ENCODE assay signal across 8 cellular contexts in the genomic region with DNA sequence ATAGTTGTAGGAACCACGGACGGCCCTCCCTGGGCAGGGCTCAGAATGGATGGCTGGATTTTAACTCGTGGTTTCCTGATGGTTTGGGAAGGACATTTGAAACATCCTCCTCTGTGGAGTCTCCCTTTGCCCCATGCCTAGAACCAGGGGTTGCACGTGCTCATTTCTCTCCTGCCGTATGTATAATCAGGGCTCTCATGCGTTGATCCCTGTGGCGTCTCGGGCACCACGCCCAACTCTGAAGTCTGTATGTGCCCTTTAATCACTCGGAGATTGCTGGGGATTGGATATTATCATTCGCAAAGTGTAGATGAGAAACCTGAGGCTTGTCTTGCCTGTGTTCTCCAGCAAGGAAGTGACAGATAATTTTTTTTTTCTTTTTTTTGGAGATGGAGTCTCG.
A peak's percentile ranks its signal among the peaks of the same experiment; 100 is the strongest.
DNase-seq lines count a peak whose midpoint lies in the region; ATAC-seq and TF ChIP-seq lines count a peak whose summit lies in the region.

No MANE protein-coding gene starts in this region.

- no peak for TF ChIP-seq POLR2A in suprapubic skin (IDR thresholded peaks at IDR 0.05)

- DNase-seq in activated T-cell treated with anti-CD3 and anti-CD28 coated beads, Interleukin-2, amount 50 U/mL, for 72 hours, result no peak
- DNase-seq in activated T-cell treated with anti-CD3 and anti-CD28 coated beads for 4 hours (no peak), NCI-H748 (lab: John Stamatoyannopoulos, UW; ENCODE audit: unreplicated experiment) (peak; percentile 82), epithelial cell of proximal tubule (ENCODE audit: low read depth) (no peak), suprapubic skin (ENCODE audit: low spot score in 2 of 2) (no peak), MG63 (no peak), H7 (no peak)

- peak overlapping the region; percentile 92 for H3K27ac Mint-ChIP-seq in activated T-cell treated with anti-CD3 and anti-CD28 coated beads, Interleukin-2, amount 50 U/mL, for 72 hours

- no peaks in the 10 kb centered on the region for H3K27me3 Mint-ChIP-seq in activated T-cell treated with anti-CD3 and anti-CD28 coated beads, Interleukin-2, amount 50 U/mL, for 72 hours (ENCODE audit: low read depth)

- H3K36me3 ChIP-seq in suprapubic skin, result no peaks in the 10 kb centered on the region
- H3K36me3 ChIP-seq in MG63, result no peaks in the 10 kb centered on the region
- no peaks in the 10 kb centered on the region for H3K36me3 ChIP-seq in H7 (replicated peaks; ENCODE audit: control insufficient read depth, insufficient read depth, low read length)

- ATAC-seq in activated T-cell treated with anti-CD3 and anti-CD28 coated beads, Interleukin-2, amount 50 U/mL, for 72 hours (replicated peaks in 1 of 2), result peak; percentile 2 to 5
- no peak for ATAC-seq in GM19351 (IDR thresholded peaks at IDR 0.05; ENCODE audit: unreplicated experiment)

- peaks cover 17% of the 10 kb centered on the region for H3K4me1 ChIP-seq in suprapubic skin

- H3K27ac ChIP-seq in suprapubic skin, result peak overlapping the region; percentile 81

- H3K36me3 Mint-ChIP-seq in activated T-cell treated with anti-CD3 and anti-CD28 coated beads, Interleukin-2, amount 50 U/mL, for 72 hours (ENCODE audit: insufficient read depth in 2 of 2), result no peaks in the 10 kb centered on the region

- H3K4me3 ChIP-seq in epithelial cell of proximal tubule (ENCODE audit: low read depth, low read length), result peak overlapping the region; percentile 47
- H3K4me3 ChIP-seq in suprapubic skin, result peak overlapping the region; percentile 47
- no peak overlapping the region for H3K4me3 ChIP-seq in MG63
- no peak overlapping the region for H3K4me3 ChIP-seq in H7 (ENCODE audit: insufficient read depth, low read depth, low read length)

- no peak for TF ChIP-seq EP300 in suprapubic skin (IDR thresholded peaks at IDR 0.05)

- H3K27me3 ChIP-seq in suprapubic skin (no peaks in the 10 kb centered on the region), MG63 (no peaks in the 10 kb centered on the region), H7 (ENCODE audit: control insufficient read depth, insufficient read depth, low read length) (no peaks in the 10 kb centered on the region)

- WGBS in suprapubic skin, result 80% methylated on average over 9 of the region's 12 CpGs

- TF ChIP-seq CTCF in epithelial cell of proximal tubule (conservative IDR thresholded peaks at IDR 0.05; ENCODE audit: low read depth, low read length) (no peak), suprapubic skin (IDR thresholded peaks at IDR 0.05) (no peak)

- peaks cover 30% of the 10 kb centered on the region for H3K4me1 Mint-ChIP-seq in activated T-cell treated with anti-CD3 and anti-CD28 coated beads, Interleukin-2, amount 50 U/mL, for 72 hours (ENCODE audit: low read depth)

- H3K4me3 Mint-ChIP-seq in activated T-cell treated with anti-CD3 and anti-CD28 coated beads, Interleukin-2, amount 50 U/mL, for 72 hours, result peak overlapping the region; percentile 81 to 86

- H3K9me3 Mint-ChIP-seq in activated T-cell treated with anti-CD3 and anti-CD28 coated beads, Interleukin-2, amount 50 U/mL, for 72 hours, result no peaks in the 10 kb centered on the region

- no peaks in the 10 kb centered on the region for H3K9me3 ChIP-seq in suprapubic skin
- H3K9me3 ChIP-seq in MG63, result no peaks in the 10 kb centered on the region

Comparison
In these comparisons a context has a peak if more than half of its experiments do, and no peak if none do; other contexts are left out.
1. H3K4me3 ChIP-seq: peak in epithelial cell of proximal tubule (single experiment) and suprapubic skin (single experiment); none in MG63 (single experiment) and H7 (single experiment).